1 cellular context compared by ENCODE assay signal in the genomic region with DNA sequence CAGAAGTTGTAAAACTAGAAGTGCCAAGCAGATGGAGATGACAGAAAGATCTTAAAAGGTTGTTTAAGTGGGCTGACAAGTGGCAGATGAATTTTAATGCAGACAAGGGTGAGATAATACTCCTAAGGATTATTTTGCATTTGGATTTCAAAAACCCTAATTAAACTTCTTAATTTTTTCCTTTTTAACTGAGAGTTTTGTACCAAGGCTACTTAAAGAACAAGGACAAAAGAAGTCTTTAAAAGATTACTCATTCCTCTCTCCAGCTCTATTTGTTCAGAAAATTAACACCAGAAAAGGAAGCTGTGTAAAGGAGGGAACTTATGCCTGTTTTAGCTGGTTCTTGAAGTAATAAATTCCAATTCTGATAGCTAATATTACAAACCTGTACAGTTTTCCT.
TF ChIP-seq lines count a peak whose summit lies in the region.

No MANE protein-coding gene starts in this region.

TF ChIP-seq in K562, 482 proteins besides CTCF, POLR2A, EP300 and RAD21 (continued from another document):
- TF ChIP-seq CREB3L1 (IDR thresholded peaks at IDR 0.05; ENCODE audit: borderline replicate concordance, low read depth) (no peak), IRF1 (CRISPR knock-in tag; IDR thresholded peaks at IDR 0.05; ENCODE audit: borderline replicate concordance) (no peak)
